Comparison of ENCODE assay signal across 19 cellular contexts in genomic region chr3:44576661-44577060, GRCh38. TPM values are rescaled to one million over a fixed set of nuclear protein-coding genes. Genes with fewer than 3 reads are reported as not detected.
DNase-seq lines count a peak whose midpoint lies in the region; ATAC-seq and TF ChIP-seq lines count a peak whose summit lies in the region.
"Had no signal": no experiment of that assay in that cellular context is flagged by ENCODE, and none has a peak within 500 bp of the region (broad histone marks: within the 10 kb centered on the region; RNA-seq: fewer than 3 reads in every experiment).

No MANE protein-coding gene starts in this region.

- ATAC-seq in Right ventricle myocardium inferior, result peak; percentile 51
- peak; percentile 63 to 74 for ATAC-seq in right cardiac atrium
- no peak for ATAC-seq in left ventricle myocardium superior
- ATAC-seq in esophagus mucosa, result no peak
- ATAC-seq: CD8-positive, alpha-beta T cell had no signal

- no peak overlapping the region for H3K27ac ChIP-seq in right cardiac atrium (ENCODE audit: low read length)
- H3K27ac ChIP-seq: 22Rv1, BLaER1, C4-2B had no signal

- no peaks in the 10 kb centered on the region for H3K4me1 ChIP-seq in right cardiac atrium (ENCODE audit: control insufficient read depth, insufficient read depth, low read length)
- H3K4me1 ChIP-seq: BLaER1, Caco-2, HAP-1 had no signal

- H3K27me3 ChIP-seq in right cardiac atrium (ENCODE audit: control insufficient read depth, insufficient read depth), result no peaks in the 10 kb centered on the region
- H3K27me3 ChIP-seq: BLaER1 had no signal

- intact Hi-C loops in Right ventricle myocardium inferior (cut with DNase I) (no loop called here), cardiac septum (cut with DNase I) (no loop called here), right cardiac atrium (cut with DNase I) (no loop called here), left ventricle myocardium superior (cut with micrococcal nuclease) (no loop called here)

- no peak for TF ChIP-seq CTCF in fibroblast of the aortic adventitia (IDR thresholded peaks at IDR 0.05; ENCODE audit: insufficient read depth, low read length)

- DNase-seq in Right ventricle myocardium inferior (ENCODE audit: missing footprints) (no peak), cardiac septum (ENCODE audit: low spot score) (no peak), right cardiac atrium (no peak), left ventricle myocardium superior (no peak), fibroblast of the aortic adventitia (ENCODE audit: low read depth) (peak; percentile 6), NCI-H748 treated with DMSO at 0.1 percent for 48 hours (lab: John Stamatoyannopoulos, UW) (no peak), RKO (ENCODE audit: low spot score) (no peak)
- DNase-seq: Caco-2; CD4-positive, CD25-positive, alpha-beta regulatory T cell; CD8-positive, alpha-beta T cell; DMS153; DND-41; GOT3; HFFc6 had no signal

- H3K4me3 ChIP-seq in right cardiac atrium (ENCODE audit: low read length) (no peak overlapping the region), fibroblast of the aortic adventitia (ENCODE audit: low read depth, low read length) (no peak overlapping the region)
- H3K4me3 ChIP-seq: BLaER1, HAP-1 had no signal

- H3K9me3 ChIP-seq in right cardiac atrium (ENCODE audit: control insufficient read depth, low read length), result no peaks in the 10 kb centered on the region
- H3K9me3 ChIP-seq: Caco-2, HAP-1 had no signal

RNA-seq across cellular contexts. Expression of gene ZNF660, which starts 8.1 kb away (rescaled TPM):
- 0.49 TPM for total RNA-seq in Right ventricle myocardium inferior
- total RNA-seq in cardiac septum, result 1.8 TPM
- total RNA-seq in right cardiac atrium, result 1 to 10 TPM; 1.5 to 2.3 (median 2.0) TPM
- polyA plus RNA-seq in right cardiac atrium, result 1.0 TPM
- 0.92 TPM for total RNA-seq in left ventricle myocardium superior
- total RNA-seq in fibroblast of the aortic adventitia (ENCODE audit: low replicate concordance), result 2.0 and 6.9 TPM in 2 replicates
- total RNA-seq in esophagus mucosa, result 0.16 TPM
- total RNA-seq: Caco-2; CD4-positive, CD25-positive, alpha-beta regulatory T cell had no signal

RNA-seq across cellular contexts. Expression of gene ZKSCAN7, which starts 21.7 kb away (rescaled TPM):
- total RNA-seq in Right ventricle myocardium inferior (2.1 TPM), cardiac septum (2.3 TPM), right cardiac atrium (1 to 10 TPM; 2.9 to 3.6 (median 3.3) TPM), left ventricle myocardium superior (1.8 TPM), fibroblast of the aortic adventitia (ENCODE audit: low replicate concordance) (3.5 and 5.0 TPM in 2 replicates), esophagus mucosa (0.76 TPM)
- polyA plus RNA-seq in right cardiac atrium, result 1.9 TPM
- total RNA-seq: Caco-2 had no signal

RNA-seq across cellular contexts. Expression of gene ZNF197, which starts 48.2 kb away (rescaled TPM):
- total RNA-seq in Right ventricle myocardium inferior (12.1 TPM), cardiac septum (13.6 TPM), right cardiac atrium (10 to 100 TPM; 13.3 to 15.8 (median 13.8) TPM), left ventricle myocardium superior (12.7 TPM), fibroblast of the aortic adventitia (ENCODE audit: low replicate concordance) (16.4 and 22.2 TPM in 2 replicates), esophagus mucosa (7.0 TPM)
- 6.7 TPM for polyA plus RNA-seq in right cardiac atrium

Comparison
In these comparisons a context has a peak if more than half of its experiments do, and no peak if none do; other contexts are left out.
1. ATAC-seq: peak in Right ventricle myocardium inferior (single experiment) and right cardiac atrium (2 of 2); none in left ventricle myocardium superior (single experiment) and esophagus mucosa (single experiment).